Comparison of ENCODE assay signal across 14 cellular contexts in genomic region chr16:50837324-50837723, GRCh38.
DNase-seq lines count a peak whose midpoint lies in the region; ATAC-seq lines count a peak whose summit lies in the region.
"Had no signal": no experiment of that assay in that cellular context is flagged by ENCODE, and none has a peak within 500 bp of the region (broad histone marks: within the 10 kb centered on the region; RNA-seq: fewer than 3 reads in every experiment).

No MANE protein-coding gene starts in this region.

- peak overlapping the region; percentile 99 for H3K27ac ChIP-seq in angular gyrus (ENCODE audit: low read depth, low read length)
- peak overlapping the region; percentile 98 for H3K27ac ChIP-seq in cingulate gyrus (ENCODE audit: low read depth, low read length)
- H3K27ac ChIP-seq in layer of hippocampus (ENCODE audit: low read depth, low read length), result peak overlapping the region; percentile 99
- peak overlapping the region; percentile 99 for H3K27ac ChIP-seq in temporal lobe (ENCODE audit: low read depth, low read length)
- H3K27ac ChIP-seq: C4-2B had no signal

- DNase-seq in NAMALWA (ENCODE audit: low spot score) (no peak), amygdala (lab: John Stamatoyannopoulos, UW) (no peak)
- DNase-seq: BE2C; CD4-positive, alpha-beta memory T cell; DMS79; HCEC 1CT; HFFc6 had no signal

- H3K9me3 Mint-ChIP-seq in stimulated activated memory B cell treated with anti-CD40 and anti-IgM and Interleukin-4, amounts not matched to agents 10 μg/mL and 1 μg/mL and 100 μg/mL, for 72 hours, result no peaks in the 10 kb centered on the region
- H3K9me3 Mint-ChIP-seq: HFFc6 had no signal

- no peak for ATAC-seq in stimulated activated memory B cell treated with anti-CD40 and anti-IgM and Interleukin-4, amounts not matched to agents 10 μg/mL and 1 μg/mL and 100 μg/mL, for 72 hours
- ATAC-seq: HepG2 had no signal

- H3K27me3 ChIP-seq in layer of hippocampus (ENCODE audit: control insufficient read depth, insufficient read depth, low read length), result peaks cover 2% of the 10 kb centered on the region
- H3K27me3 ChIP-seq: BE2C had no signal

- H3K27me3 Mint-ChIP-seq in stimulated activated memory B cell treated with anti-CD40 and anti-IgM and Interleukin-4, amounts not matched to agents 10 μg/mL and 1 μg/mL and 100 μg/mL, for 72 hours, result peaks cover 81% of the 10 kb centered on the region

- H3K27ac Mint-ChIP-seq in stimulated activated memory B cell treated with anti-CD40 and anti-IgM and Interleukin-4, amounts not matched to agents 10 μg/mL and 1 μg/mL and 100 μg/mL, for 72 hours, result no peak overlapping the region
- H3K27ac Mint-ChIP-seq: CD4-positive, alpha-beta memory T cell; HFFc6 had no signal

- peaks cover 17% of the 10 kb centered on the region for H3K4me1 Mint-ChIP-seq in stimulated activated memory B cell treated with anti-CD40 and anti-IgM and Interleukin-4, amounts not matched to agents 10 μg/mL and 1 μg/mL and 100 μg/mL, for 72 hours

- H3K36me3 Mint-ChIP-seq in stimulated activated memory B cell treated with anti-CD40 and anti-IgM and Interleukin-4, amounts not matched to agents 10 μg/mL and 1 μg/mL and 100 μg/mL, for 72 hours, result no peaks in the 10 kb centered on the region
- H3K36me3 Mint-ChIP-seq: CD4-positive, alpha-beta memory T cell had no signal

- no peak overlapping the region for H3K4me3 Mint-ChIP-seq in stimulated activated memory B cell treated with anti-CD40 and anti-IgM and Interleukin-4, amounts not matched to agents 10 μg/mL and 1 μg/mL and 100 μg/mL, for 72 hours
- H3K4me3 Mint-ChIP-seq: CD4-positive, alpha-beta memory T cell; HFFc6 had no signal
